Comparison of ENCODE assay signal across 1 cellular context in genomic region chr11:65613091-65613928, GRCh38.
TF ChIP-seq lines count a peak whose summit lies in the region.

No MANE protein-coding gene starts in this region.

TF ChIP-seq in K562, 482 proteins besides CTCF, POLR2A, EP300 and RAD21:
- TF ChIP-seq ZNF785 (CRISPR knock-in tag; IDR thresholded peaks at IDR 0.05): no peak
- TF ChIP-seq BRD4 (IDR thresholded peaks at IDR 0.05): no peak
- TF ChIP-seq HNRNPLL (IDR thresholded peaks at IDR 0.05; ENCODE audit: low read depth, low read length, poor library complexity, severe bottlenecking): no peak
- 0 out of 2 replicates have a peak, but pooled peaks have one; percentile 32 for TF ChIP-seq ZNF263 (CRISPR knock-in tag; IDR thresholded peaks at IDR 0.05; ENCODE audit: borderline replicate concordance)
- TF ChIP-seq ZNF668 (CRISPR knock-in tag; IDR thresholded peaks at IDR 0.05): no peak
- TF ChIP-seq KDM5B (IDR thresholded peaks at IDR 0.05; ENCODE audit: insufficient replicate concordance, low read depth, low read length): peak; percentile 26
- TF ChIP-seq EGR1 (conservative IDR thresholded peaks at IDR 0.05): peak; percentile 65
- TF ChIP-seq ZC3H4 (CRISPR knock-in tag; IDR thresholded peaks at IDR 0.05; ENCODE audit: borderline replicate concordance): peak; percentile 65; the same call in 1 of the 2 replicates
- TF ChIP-seq FOXK1 (CRISPR knock-in tag; IDR thresholded peaks at IDR 0.05; ENCODE audit: borderline replicate concordance): no peak
- 0 out of 4 replicates have a peak, but pooled peaks of 1 of the 2 experiments have one; percentile 8 for TF ChIP-seq TEAD1 (CRISPR knock-in tag; IDR thresholded peaks at IDR 0.05)
- TF ChIP-seq, protein P1, sequence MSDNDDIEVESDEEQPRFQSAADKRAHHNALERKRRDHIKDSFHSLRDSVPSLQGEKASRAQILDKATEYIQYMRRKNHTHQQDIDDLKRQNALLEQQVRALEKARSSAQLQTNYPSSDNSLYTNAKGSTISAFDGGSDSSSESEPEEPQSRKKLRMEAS (CRISPR knock-in tag; IDR thresholded peaks at IDR 0.05): 0 out of 2 replicates have a peak, but pooled peaks have one; percentile 12
- TF ChIP-seq ZNF277 (CRISPR knock-in tag; IDR thresholded peaks at IDR 0.05; ENCODE audit: borderline replicate concordance): no peak
- no peak for TF ChIP-seq ATF3 (IDR thresholded peaks at IDR 0.05)
- TF ChIP-seq ATF3 (CRISPR knock-in tag; conservative IDR thresholded peaks at IDR 0.05): no peak
- no peak for TF ChIP-seq GATA2 (CRISPR knock-in tag; IDR thresholded peaks at IDR 0.05)
- no peak for TF ChIP-seq KLF13 (tag; IDR thresholded peaks at IDR 0.05; ENCODE audit: borderline replicate concordance, low read depth)
- TF ChIP-seq, protein P2, sequence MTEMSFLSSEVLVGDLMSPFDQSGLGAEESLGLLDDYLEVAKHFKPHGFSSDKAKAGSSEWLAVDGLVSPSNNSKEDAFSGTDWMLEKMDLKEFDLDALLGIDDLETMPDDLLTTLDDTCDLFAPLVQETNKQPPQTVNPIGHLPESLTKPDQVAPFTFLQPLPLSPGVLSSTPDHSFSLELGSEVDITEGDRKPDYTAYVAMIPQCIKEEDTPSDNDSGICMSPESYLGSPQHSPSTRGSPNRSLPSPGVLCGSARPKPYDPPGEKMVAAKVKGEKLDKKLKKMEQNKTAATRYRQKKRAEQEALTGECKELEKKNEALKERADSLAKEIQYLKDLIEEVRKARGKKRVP (CRISPR knock-in tag; IDR thresholded peaks at IDR 0.05): no peak
